In the genomic region with DNA sequence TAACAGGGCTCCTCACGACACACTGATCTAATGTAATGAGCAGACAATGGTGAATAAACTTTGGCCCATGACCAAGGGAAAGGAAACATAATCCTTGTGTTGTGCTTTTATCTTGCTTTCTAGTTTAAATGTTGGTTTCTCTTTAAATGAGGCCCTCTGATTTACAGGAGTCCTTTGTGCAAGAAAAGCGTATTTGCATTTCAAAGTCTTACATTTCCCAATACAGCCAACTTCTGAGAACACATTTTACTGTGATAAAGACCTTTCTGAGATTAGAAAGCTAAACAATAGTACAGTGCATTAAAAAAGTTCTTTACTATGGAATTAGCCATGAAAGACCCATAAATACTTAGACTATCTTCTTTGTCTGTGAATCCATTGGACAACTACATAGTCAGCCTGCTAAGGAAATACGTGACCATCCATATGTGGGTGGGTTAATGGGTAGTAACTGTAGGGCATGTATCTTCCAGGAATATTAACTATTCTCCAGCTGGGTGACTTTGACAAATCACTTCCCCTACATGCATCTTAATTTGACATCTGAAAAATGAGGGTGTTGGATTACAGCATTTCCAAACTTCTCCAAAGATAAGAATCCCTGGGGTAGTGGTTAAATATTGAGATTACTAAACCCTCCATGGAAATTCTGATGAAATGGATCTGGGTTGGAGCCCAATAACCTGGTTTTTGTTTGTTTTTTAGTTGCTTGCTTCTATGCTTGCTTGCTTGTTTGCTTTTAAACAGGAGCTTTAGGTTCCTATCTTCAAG, we compare ENCODE assay signal across 23 cellular contexts. TPM values are rescaled to one million over a fixed set of nuclear protein-coding genes. Genes with fewer than 3 reads are reported as not detected.
DNase-seq lines count a peak whose midpoint lies in the region; ATAC-seq, FAIRE-seq and TF ChIP-seq lines count a peak whose summit lies in the region.
"Had no signal": no experiment of that assay in that cellular context is flagged by ENCODE, and none has a peak within 500 bp of the region (broad histone marks: within the 10 kb centered on the region; RNA-seq: fewer than 3 reads in every experiment).

No MANE protein-coding gene starts in this region.

- H3K4me1 ChIP-seq in HAP-1, result peaks cover 49% of the 10 kb centered on the region
- peaks cover 52% of the 10 kb centered on the region for H3K4me1 ChIP-seq in SJCRH30
- H3K4me1 ChIP-seq: ascending aorta, lower lobe of right lung, tibial artery had no signal

- in situ Hi-C loops in HAP-1 (cut with MboI; ENCODE audit: low sequenced_read_pairs), result no loop called here

- H3K36me3 ChIP-seq in HAP-1 (replicated peaks), result no peaks in the 10 kb centered on the region
- no peaks in the 10 kb centered on the region for H3K36me3 ChIP-seq in SJCRH30
- H3K36me3 ChIP-seq: ascending aorta, lower lobe of right lung, tibial artery had no signal

- no peak for FAIRE-seq in GM19239 (lab: Jason Lieb, UNC)
- FAIRE-seq: GM12892 had no signal

- H3K27ac ChIP-seq in SJCRH30, result peak overlapping the region; percentile 98; the same call in 1 of the 2 replicates
- H3K27ac ChIP-seq: ascending aorta, GM23248, lower lobe of right lung, tibial artery had no signal

- H3K27me3 ChIP-seq in HAP-1 (ENCODE audit: low read depth), result no peaks in the 10 kb centered on the region
- no peaks in the 10 kb centered on the region for H3K27me3 ChIP-seq in SJCRH30
- H3K27me3 ChIP-seq: ascending aorta, tibial artery had no signal

- ATAC-seq in GM18870 (IDR thresholded peaks at IDR 0.05; ENCODE audit: unreplicated experiment), result no peak
- ATAC-seq in HG03025 (IDR thresholded peaks at IDR 0.05; ENCODE audit: low FRiP score, unreplicated experiment), result no peak
- ATAC-seq: lower lobe of right lung; naive thymus-derived CD4-positive, alpha-beta T cell had no signal

- H3K4me3 ChIP-seq in HAP-1 (no peak overlapping the region), SJCRH30 (no peak overlapping the region), fibroblast of pulmonary artery (replicated peaks; ENCODE audit: low read depth, low read length) (no peak overlapping the region)
- H3K4me3 ChIP-seq: ascending aorta, GM23248, lower lobe of right lung, tibial artery had no signal

- DNase-seq in HAP-1 (ENCODE audit: low spot score in 2 of 2) (peak; percentile 60 to 99), SJCRH30 (peak in 1 of 2 experiments; percentile 51), fibroblast of pulmonary artery (ENCODE audit: low read depth) (peak; percentile 39), renal cortical epithelial cell (ENCODE audit: low read depth) (peak; percentile 7), GM19239 (ENCODE audit: insufficient read length, low spot score) (no peak), COR-L47 (lab: John Stamatoyannopoulos, UW) (no peak)
- DNase-seq: activated CD4-positive, CD25-positive, alpha-beta regulatory T cell treated with anti-CD3 and anti-CD28 coated beads, Interleukin-2, amount 50 U/mL, for 72 hours; activated effector memory CD4-positive, alpha-beta T cell treated with anti-CD3 and anti-CD28 coated beads, Interleukin-2, amount 50 U/mL, for 16 hours; dermis blood vessel endothelial cell; GF-D8; glutamatergic neuron; GM23248; lower lobe of right lung; naive thymus-derived CD4-positive, alpha-beta T cell; NCI-H1417; NCI-H510A; posterior cingulate gyrus; T-helper 9 cell; tibial artery had no signal

- H3K9me3 ChIP-seq in HAP-1 (no peaks in the 10 kb centered on the region), SJCRH30 (replicated peaks) (no peaks in the 10 kb centered on the region)
- H3K9me3 ChIP-seq: ascending aorta, lower lobe of right lung, tibial artery had no signal

- TF ChIP-seq CTCF in fibroblast of pulmonary artery (IDR thresholded peaks at IDR 0.05; ENCODE audit: low read length, missing control alignments), result no peak

RNA-seq across cellular contexts. Expression of a gene that starts 50.3 kb away (rescaled TPM):
- total RNA-seq in SJCRH30 (2014; rRNA removed; shearing (Covaris generic)), result 143 and 165 TPM in 2 replicates
- 24.5 and 30.0 TPM in 2 replicates for total RNA-seq in renal cortical epithelial cell

Comparison
In these comparisons a context has a peak if more than half of its experiments do, and no peak if none do; other contexts are left out.
1. DNase-seq: peak in HAP-1 (2 of 2), fibroblast of pulmonary artery (single experiment) and renal cortical epithelial cell (single experiment); none in GM19239 (single experiment) and COR-L47 (single experiment).